11 cellular contexts compared by ENCODE assay signal in genomic region chr3:133494469-133494868, GRCh38.
DNase-seq lines count a peak whose midpoint lies in the region; ATAC-seq and TF ChIP-seq lines count a peak whose summit lies in the region.
"Had no signal": no experiment of that assay in that cellular context is flagged by ENCODE, and none has a peak within 500 bp of the region (broad histone marks: within the 10 kb centered on the region; RNA-seq: fewer than 3 reads in every experiment).

No MANE protein-coding gene starts in this region.

- no peak overlapping the region for H3K27ac Mint-ChIP-seq in activated T-cell treated with anti-CD3 and anti-CD28 coated beads, Interleukin-2, amount 50 U/mL, for 24 hours
- H3K27ac Mint-ChIP-seq in stimulated activated naive CD8-positive, alpha-beta T cell treated with anti-CD3 and anti-CD28 coated beads, Interleukin-15, amount 100 ng/mL, for 72 hours = no peak overlapping the region
- H3K27ac Mint-ChIP-seq: nephron had no signal

- H3K4me3 ChIP-seq in fibroblast of the aortic adventitia (ENCODE audit: low read depth, low read length) = no peak overlapping the region

- H3K27me3 Mint-ChIP-seq in activated T-cell treated with anti-CD3 and anti-CD28 coated beads, Interleukin-2, amount 50 U/mL, for 24 hours = no peaks in the 10 kb centered on the region
- no peaks in the 10 kb centered on the region for H3K27me3 Mint-ChIP-seq in stimulated activated naive CD8-positive, alpha-beta T cell treated with anti-CD3 and anti-CD28 coated beads, Interleukin-15, amount 100 ng/mL, for 72 hours

- H3K36me3 Mint-ChIP-seq in activated T-cell treated with anti-CD3 and anti-CD28 coated beads, Interleukin-2, amount 50 U/mL, for 24 hours (ENCODE audit: low read depth) = no peaks in the 10 kb centered on the region

- TF ChIP-seq CTCF in fibroblast of the aortic adventitia (IDR thresholded peaks at IDR 0.05; ENCODE audit: insufficient read depth, low read length) = peak; percentile 48

- ATAC-seq in stimulated activated naive CD8-positive, alpha-beta T cell treated with anti-CD3 and anti-CD28 coated beads, Interleukin-15, amount 100 ng/mL, for 72 hours = no peak
- ATAC-seq: activated T-cell treated with anti-CD3 and anti-CD28 coated beads, Interleukin-2, amount 50 U/mL, for 4 hours had no signal

- DNase-seq in stimulated activated CD4-positive, alpha-beta T cell treated with anti-CD3 and anti-CD28 coated beads, Interleukin-15, amount 100 ng/mL, for 24 hours = peak; percentile 18
- no peak for DNase-seq in stimulated activated CD4-positive, alpha-beta T cell treated with anti-CD3 and anti-CD28 coated beads, Interleukin-2, amount 100 ng/mL, for 24 hours
- DNase-seq in SHP77 (lab: John Stamatoyannopoulos, UW) = peak; percentile 7 to 21
- peak; percentile 15 for DNase-seq in fibroblast of the aortic adventitia (ENCODE audit: low read depth)
- DNase-seq in NK-92 (lab: John Stamatoyannopoulos, UW; ENCODE audit: unreplicated experiment) = no peak
- DNase-seq in activated T-cell treated with anti-CD3 and anti-CD28 coated beads, Interleukin-2, amount 50 U/mL, for 24 hours = no peak
- no peak for DNase-seq in globus pallidus (ENCODE audit: low spot score)
- no peak for DNase-seq in stimulated activated naive CD8-positive, alpha-beta T cell treated with anti-CD3 and anti-CD28 coated beads, Interleukin-15, amount 100 ng/mL, for 72 hours
- DNase-seq: activated T-cell treated with anti-CD3 and anti-CD28 coated beads, Interleukin-2, amount 50 U/mL, for 4 hours; DMS153 had no signal

- no peak overlapping the region for H3K4me3 Mint-ChIP-seq in activated T-cell treated with anti-CD3 and anti-CD28 coated beads, Interleukin-2, amount 50 U/mL, for 24 hours
- H3K4me3 Mint-ChIP-seq in stimulated activated naive CD8-positive, alpha-beta T cell treated with anti-CD3 and anti-CD28 coated beads, Interleukin-15, amount 100 ng/mL, for 72 hours = no peak overlapping the region
- H3K4me3 Mint-ChIP-seq: activated T-cell treated with anti-CD3 and anti-CD28 coated beads, Interleukin-2, amount 50 U/mL, for 4 hours; nephron had no signal

- no peaks in the 10 kb centered on the region for H3K9me3 Mint-ChIP-seq in activated T-cell treated with anti-CD3 and anti-CD28 coated beads, Interleukin-2, amount 50 U/mL, for 24 hours
- no peaks in the 10 kb centered on the region for H3K9me3 Mint-ChIP-seq in stimulated activated naive CD8-positive, alpha-beta T cell treated with anti-CD3 and anti-CD28 coated beads, Interleukin-15, amount 100 ng/mL, for 72 hours
- H3K9me3 Mint-ChIP-seq: activated T-cell treated with anti-CD3 and anti-CD28 coated beads, Interleukin-2, amount 50 U/mL, for 4 hours had no signal

- H3K4me1 Mint-ChIP-seq in activated T-cell treated with anti-CD3 and anti-CD28 coated beads, Interleukin-2, amount 50 U/mL, for 24 hours (ENCODE audit: low read depth) = peaks cover 47% of the 10 kb centered on the region
- peaks cover 52% of the 10 kb centered on the region for H3K4me1 Mint-ChIP-seq in stimulated activated naive CD8-positive, alpha-beta T cell treated with anti-CD3 and anti-CD28 coated beads, Interleukin-15, amount 100 ng/mL, for 72 hours

Comparison
In these comparisons a context has a peak if more than half of its experiments do, and no peak if none do; other contexts are left out.
1. DNase-seq: peak in stimulated activated CD4-positive, alpha-beta T cell treated with anti-CD3 and anti-CD28 coated beads, Interleukin-15, amount 100 ng/mL, for 24 hours (single experiment), SHP77 (2 of 2) and fibroblast of the aortic adventitia (single experiment); none in stimulated activated CD4-positive, alpha-beta T cell treated with anti-CD3 and anti-CD28 coated beads, Interleukin-2, amount 100 ng/mL, for 24 hours (0 of 2), NK-92 (single experiment), activated T-cell treated with anti-CD3 and anti-CD28 coated beads, Interleukin-2, amount 50 U/mL, for 24 hours (single experiment), globus pallidus (single experiment) and stimulated activated naive CD8-positive, alpha-beta T cell treated with anti-CD3 and anti-CD28 coated beads, Interleukin-15, amount 100 ng/mL, for 72 hours (0 of 2).